In the genomic region with DNA sequence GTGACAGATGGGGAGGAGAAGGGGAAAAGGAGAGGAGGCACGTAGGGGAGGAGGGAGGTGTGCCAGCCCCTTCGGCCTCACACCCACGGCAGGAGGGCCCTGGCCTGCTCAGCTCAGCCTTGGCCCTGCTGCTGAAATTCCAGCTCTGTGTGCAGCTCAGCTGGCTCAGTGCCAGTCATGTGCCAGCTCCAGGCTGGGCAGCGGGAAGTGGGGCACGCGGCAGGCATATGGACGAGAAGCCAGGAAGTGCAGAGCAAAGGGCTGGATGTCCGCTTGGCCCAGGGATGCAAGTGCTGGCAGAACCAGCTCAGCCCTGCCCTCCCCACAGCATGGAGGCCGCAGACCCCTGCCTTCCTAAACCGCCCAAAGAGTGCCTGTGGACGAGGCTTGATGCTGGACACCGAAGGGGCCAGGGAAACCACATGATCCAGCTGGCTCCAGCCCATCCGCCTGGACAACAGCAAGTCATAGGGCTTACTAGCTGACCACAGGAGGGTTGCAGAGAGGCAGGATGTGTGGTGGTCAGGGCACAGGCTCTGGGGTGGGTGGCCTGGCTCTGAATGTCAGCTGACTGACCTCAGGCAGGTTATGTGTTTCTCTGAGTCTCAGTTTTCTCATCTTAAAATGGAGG, we compare ENCODE assay signal across 10 cellular contexts.
DNase-seq lines count a peak whose midpoint lies in the region; ATAC-seq lines count a peak whose summit lies in the region.
"Had no signal": no experiment of that assay in that cellular context is flagged by ENCODE, and none has a peak within 500 bp of the region (broad histone marks: within the 10 kb centered on the region; RNA-seq: fewer than 3 reads in every experiment).

No MANE protein-coding gene starts in this region.

- peaks cover 72 to 88% (median 76%) of the 10 kb centered on the region in 3 donors for H3K4me1 Mint-ChIP-seq in CD8-positive, alpha-beta memory T cell
- peaks cover 65 to 96% (median 91%) of the 10 kb centered on the region in 7 donors for H3K4me1 Mint-ChIP-seq in naive thymus-derived CD4-positive, alpha-beta T cell

- no peaks in the 10 kb centered on the region for H3K9me3 ChIP-seq in CD8-positive, alpha-beta memory T cell (ENCODE audit: low read length)
- no peaks in the 10 kb centered on the region for H3K9me3 ChIP-seq in naive thymus-derived CD4-positive, alpha-beta T cell (ENCODE audit: control insufficient read depth in 2 of 3, low read length in 3 of 3)

- peaks cover 0 to 34% (median 6%) of the 10 kb centered on the region in 3 donors for H3K36me3 Mint-ChIP-seq in CD8-positive, alpha-beta memory T cell
- peaks cover 0 to 24% (median 9%) of the 10 kb centered on the region in 5 donors for H3K36me3 Mint-ChIP-seq in naive thymus-derived CD4-positive, alpha-beta T cell

- ATAC-seq in naive thymus-derived CD4-positive, alpha-beta T cell, result no peak
- no peak for ATAC-seq in HG03159 (IDR thresholded peaks at IDR 0.05; ENCODE audit: unreplicated experiment)

- no peak overlapping the region for H3K4me3 ChIP-seq in CD8-positive, alpha-beta memory T cell (ENCODE audit: low read length)
- H3K4me3 ChIP-seq in naive thymus-derived CD4-positive, alpha-beta T cell (ENCODE audit: low read length), result no peak overlapping the region

- POLR2A ChIA-PET in CD8-positive, alpha-beta memory T cell (lab: Charles Lee), result interaction anchor here (0.6 to 3.6 kb wide), 3 partner anchors 14 to 42 kb away, joined by 3 to 18 read pairs (median 4); no protein-coding TSS in a partner anchor
- POLR2A ChIA-PET in naive thymus-derived CD4-positive, alpha-beta T cell (lab: Charles Lee), result interaction anchor here (0.7 to 26.0 kb wide), 7 partner anchors 6 to 128 kb away, joined by 3 to 623 read pairs (median 8); a partner anchor contains a TSS

- no peak overlapping the region for H3K27ac ChIP-seq in CD8-positive, alpha-beta memory T cell (ENCODE audit: low read depth, low read length)
- H3K27ac ChIP-seq in naive thymus-derived CD4-positive, alpha-beta T cell (ENCODE audit: low read depth, low read length), result peak overlapping the region; percentile 32
- H3K27ac ChIP-seq: RWPE1 had no signal

- peak overlapping the region; percentile 47 to 99 (median 86) for H3K27ac Mint-ChIP-seq in CD8-positive, alpha-beta memory T cell
- peak overlapping the region; percentile 38 to 95 (median 90) for H3K27ac Mint-ChIP-seq in naive thymus-derived CD4-positive, alpha-beta T cell

- peak overlapping the region in 1 of 7 donors; percentile 40 for H3K4me3 Mint-ChIP-seq in CD8-positive, alpha-beta memory T cell
- H3K4me3 Mint-ChIP-seq in naive thymus-derived CD4-positive, alpha-beta T cell, result peak overlapping the region in 7 of 10 donors; percentile 1 to 72 (median 33)

- peaks cover 90% of the 10 kb centered on the region for H3K4me1 ChIP-seq in CD8-positive, alpha-beta memory T cell (ENCODE audit: insufficient read depth, low read length)
- H3K4me1 ChIP-seq in naive thymus-derived CD4-positive, alpha-beta T cell (ENCODE audit: control insufficient read depth in 2 of 2, insufficient read depth in 2 of 2, low read length in 2 of 2), result peaks cover 36 to 87% of the 10 kb centered on the region in 2 donors

- intact Hi-C loops in naive thymus-derived CD4-positive, alpha-beta T cell (cut with micrococcal nuclease), result loop anchor here in 1 of 2 donors (5.0 kb wide), 1 partner anchor 493 kb away; no protein-coding TSS in a partner anchor

- H3K36me3 ChIP-seq in CD8-positive, alpha-beta memory T cell (ENCODE audit: insufficient read depth, low read length), result peaks cover 9% of the 10 kb centered on the region
- H3K36me3 ChIP-seq in naive thymus-derived CD4-positive, alpha-beta T cell (ENCODE audit: control insufficient read depth in 2 of 3, insufficient read depth in 3 of 3, low read length in 3 of 3), result peaks cover 0 to 10% (median 0%) of the 10 kb centered on the region in 3 experiments

- no peaks in the 10 kb centered on the region for H3K27me3 Mint-ChIP-seq in CD8-positive, alpha-beta memory T cell
- H3K27me3 Mint-ChIP-seq in naive thymus-derived CD4-positive, alpha-beta T cell, result no peaks in the 10 kb centered on the region

- peak in 1 of 5 donors; percentile 41 for DNase-seq in CD8-positive, alpha-beta memory T cell
- DNase-seq in NCI-H2029 treated with DMSO at 0.1 percent for 48 hours (lab: John Stamatoyannopoulos, UW) (peak; percentile 33), dermis blood vessel endothelial cell (peak; percentile 47), OCI-M1 (lab: John Stamatoyannopoulos, UW) (no peak)
- DNase-seq in naive thymus-derived CD4-positive, alpha-beta T cell, result no peak
- no peak for DNase-seq in activated CD8-positive, alpha-beta memory T cell treated with anti-CD3 and anti-CD28 coated beads, Interleukin-2, amount 50 U/mL, for 48 hours
- no peak for DNase-seq in stimulated activated CD4-positive, alpha-beta T cell treated with anti-CD3 and anti-CD28 coated beads, Interleukin-4, amount 100 ng/mL, for 24 hours
- DNase-seq: kidney glomerular epithelial cell had no signal

- CTCF ChIA-PET in CD8-positive, alpha-beta memory T cell (lab: Charles Lee), result interaction anchor here (1.4 to 11.3 kb wide), 3 partner anchors 13 to 127 kb away, joined by 3 to 227 read pairs (median 186); no protein-coding TSS in a partner anchor
- CTCF ChIA-PET in naive thymus-derived CD4-positive, alpha-beta T cell (lab: Charles Lee), result interaction anchor here (0.6 to 11.4 kb wide), 7 partner anchors 12 to 253 kb away, joined by 4 to 320 read pairs (median 7); no protein-coding TSS in a partner anchor

- H3K9me3 Mint-ChIP-seq in CD8-positive, alpha-beta memory T cell, result no peaks in the 10 kb centered on the region
- H3K9me3 Mint-ChIP-seq in naive thymus-derived CD4-positive, alpha-beta T cell, result no peaks in the 10 kb centered on the region

- H3K27me3 ChIP-seq in CD8-positive, alpha-beta memory T cell (ENCODE audit: insufficient read depth, low read length, poor library complexity, severe bottlenecking), result no peaks in the 10 kb centered on the region
- no peaks in the 10 kb centered on the region for H3K27me3 ChIP-seq in naive thymus-derived CD4-positive, alpha-beta T cell (ENCODE audit: control insufficient read depth in 2 of 2, insufficient read depth in 2 of 2, low read length in 2 of 2)

Comparison
In these comparisons a context has a peak if more than half of its experiments do, and no peak if none do; other contexts are left out.
1. DNase-seq: peak in NCI-H2029 treated with DMSO at 0.1 percent for 48 hours (single experiment) and dermis blood vessel endothelial cell (single experiment); none in naive thymus-derived CD4-positive, alpha-beta T cell (0 of 9), OCI-M1 (single experiment), activated CD8-positive, alpha-beta memory T cell treated with anti-CD3 and anti-CD28 coated beads, Interleukin-2, amount 50 U/mL, for 48 hours (single experiment) and stimulated activated CD4-positive, alpha-beta T cell treated with anti-CD3 and anti-CD28 coated beads, Interleukin-4, amount 100 ng/mL, for 24 hours (single experiment).